ENCODE assay signal across 8 cellular contexts in genomic region chrX:72276478-72276953, GRCh38. TPM values are rescaled to one million over a fixed set of nuclear protein-coding genes. Genes with fewer than 3 reads are reported as not detected.
DNase-seq lines count a peak whose midpoint lies in the region; ATAC-seq and TF ChIP-seq lines count a peak whose summit lies in the region.

No MANE protein-coding gene starts in this region.

- no peaks in the 10 kb centered on the region for H3K36me3 Mint-ChIP-seq in glutamatergic neuron (ENCODE audit: unreplicated experiment)
- peaks cover 40% of the 10 kb centered on the region for H3K36me3 Mint-ChIP-seq in stimulated activated memory B cell treated with anti-CD40 and anti-IgM and Interleukin-4, amounts not matched to agents 10 μg/mL and 1 μg/mL and 100 μg/mL, for 72 hours

- H3K27me3 ChIP-seq in SU-DHL-6 (ENCODE audit: low read length), result no peaks in the 10 kb centered on the region

- no peaks in the 10 kb centered on the region for H3K9me3 ChIP-seq in SU-DHL-6 (ENCODE audit: insufficient read depth, low read length)

- TF ChIP-seq CTCF in SU-DHL-6 (IDR thresholded peaks at IDR 0.05; ENCODE audit: insufficient read depth, low read length, poor library complexity, severe bottlenecking) (no peak), glutamatergic neuron (IDR thresholded peaks at IDR 0.05; ENCODE audit: partially characterized antibody, unreplicated experiment) (no peak)

- peak overlapping the region; percentile 84 for H3K4me3 Mint-ChIP-seq in glutamatergic neuron (ENCODE audit: unreplicated experiment)
- peak overlapping the region; percentile 96 for H3K4me3 Mint-ChIP-seq in stimulated activated memory B cell treated with anti-CD40 and anti-IgM and Interleukin-4, amounts not matched to agents 10 μg/mL and 1 μg/mL and 100 μg/mL, for 72 hours

- peak overlapping the region; percentile 87 for H2AFZ ChIP-seq in SU-DHL-6 (ENCODE audit: low read depth, low read length, severe bottlenecking)

- H3K27ac ChIP-seq in SU-DHL-6 (ENCODE audit: low read depth, low read length), result peak overlapping the region; percentile 81

- peaks cover 26% of the 10 kb centered on the region for H3K36me3 ChIP-seq in SU-DHL-6 (ENCODE audit: low read length)

- H3K4me2 ChIP-seq in SU-DHL-6 (ENCODE audit: low read depth, low read length, poor library complexity, severe bottlenecking), result peak overlapping the region; percentile 94

- DNase-seq in A172 (ENCODE audit: low spot score) (peak; percentile 10), glutamatergic neuron (no peak), GDM1 (lab: John Stamatoyannopoulos, UW) (no peak)

- peaks cover 26% of the 10 kb centered on the region for H3F3A ChIP-seq in SU-DHL-6 (ENCODE audit: insufficient read depth)

- peak; percentile 27 for ATAC-seq in GM19455 (IDR thresholded peaks at IDR 0.05; ENCODE audit: unreplicated experiment)
- no peak for ATAC-seq in stimulated activated memory B cell treated with anti-CD40 and anti-IgM and Interleukin-4, amounts not matched to agents 10 μg/mL and 1 μg/mL and 100 μg/mL, for 72 hours
- ATAC-seq in HG03469 (IDR thresholded peaks at IDR 0.05; ENCODE audit: unreplicated experiment), result no peak
- no peak for ATAC-seq in HG02678 (IDR thresholded peaks at IDR 0.05; ENCODE audit: unreplicated experiment)

- H3K9me3 Mint-ChIP-seq in glutamatergic neuron (ENCODE audit: unreplicated experiment), result no peaks in the 10 kb centered on the region
- H3K9me3 Mint-ChIP-seq in stimulated activated memory B cell treated with anti-CD40 and anti-IgM and Interleukin-4, amounts not matched to agents 10 μg/mL and 1 μg/mL and 100 μg/mL, for 72 hours, result no peaks in the 10 kb centered on the region

- H3K27ac Mint-ChIP-seq in glutamatergic neuron (ENCODE audit: unreplicated experiment), result peak overlapping the region; percentile 80
- peak overlapping the region; percentile 98 for H3K27ac Mint-ChIP-seq in stimulated activated memory B cell treated with anti-CD40 and anti-IgM and Interleukin-4, amounts not matched to agents 10 μg/mL and 1 μg/mL and 100 μg/mL, for 72 hours

- H3K79me2 ChIP-seq in SU-DHL-6 (ENCODE audit: insufficient read depth, low read length), result peaks cover 27% of the 10 kb centered on the region

- peak overlapping the region; percentile 98 for H3K9ac ChIP-seq in SU-DHL-6 (ENCODE audit: low read length)

- H3K9me2 ChIP-seq in SU-DHL-6 (replicated peaks; ENCODE audit: insufficient read depth, low read length), result no peaks in the 10 kb centered on the region

- no peaks in the 10 kb centered on the region for H3K27me3 Mint-ChIP-seq in glutamatergic neuron (ENCODE audit: unreplicated experiment)
- no peaks in the 10 kb centered on the region for H3K27me3 Mint-ChIP-seq in stimulated activated memory B cell treated with anti-CD40 and anti-IgM and Interleukin-4, amounts not matched to agents 10 μg/mL and 1 μg/mL and 100 μg/mL, for 72 hours

- peak overlapping the region; percentile 86 for H3K4me3 ChIP-seq in SU-DHL-6 (ENCODE audit: insufficient read depth, low read length, poor library complexity, severe bottlenecking)

- peaks cover 9% of the 10 kb centered on the region; the same call in 1 of the 2 replicates for H4K20me1 ChIP-seq in SU-DHL-6 (ENCODE audit: low read depth, low read length)

- peaks cover 12% of the 10 kb centered on the region for H3K4me1 Mint-ChIP-seq in glutamatergic neuron (ENCODE audit: low read depth, unreplicated experiment)
- peaks cover 34% of the 10 kb centered on the region for H3K4me1 Mint-ChIP-seq in stimulated activated memory B cell treated with anti-CD40 and anti-IgM and Interleukin-4, amounts not matched to agents 10 μg/mL and 1 μg/mL and 100 μg/mL, for 72 hours

RNA-seq across cellular contexts. Expression of gene RPS4X, which starts 0.5 kb away (rescaled TPM):
- total RNA-seq in A172 (2014; rRNA removed; shearing (Covaris generic)), result 674 and 762 TPM in 2 replicates
- 502 TPM for total RNA-seq in glutamatergic neuron (ENCODE audit: unreplicated experiment)

RNA-seq across cellular contexts. Expression of gene CITED1, which starts 29.2 kb away (rescaled TPM):
- total RNA-seq in A172 (2014; rRNA removed; shearing (Covaris generic)), result 0.43 TPM in 1 of 2 replicates, not detected in the other
- 42.7 TPM for total RNA-seq in glutamatergic neuron (ENCODE audit: unreplicated experiment)

RNA-seq across cellular contexts. Expression of gene ERCC6L, which starts 37.7 kb away (rescaled TPM):
- 16.3 and 19.0 TPM in 2 replicates for total RNA-seq in A172 (2014; rRNA removed; shearing (Covaris generic))
- total RNA-seq in glutamatergic neuron (ENCODE audit: unreplicated experiment), result 1.2 TPM

Comparison
In these comparisons a context has a peak if more than half of its experiments do, and no peak if none do; other contexts are left out.
1. RNA of gene CITED1, which starts 29.2 kb away (total RNA-seq): 42.7 TPM in glutamatergic neuron (single experiment); 0.43 TPM in A172; every median in the first group is over 10 times any median in the second.